ENCODE assay signal across 19 cellular contexts in the genomic region with DNA sequence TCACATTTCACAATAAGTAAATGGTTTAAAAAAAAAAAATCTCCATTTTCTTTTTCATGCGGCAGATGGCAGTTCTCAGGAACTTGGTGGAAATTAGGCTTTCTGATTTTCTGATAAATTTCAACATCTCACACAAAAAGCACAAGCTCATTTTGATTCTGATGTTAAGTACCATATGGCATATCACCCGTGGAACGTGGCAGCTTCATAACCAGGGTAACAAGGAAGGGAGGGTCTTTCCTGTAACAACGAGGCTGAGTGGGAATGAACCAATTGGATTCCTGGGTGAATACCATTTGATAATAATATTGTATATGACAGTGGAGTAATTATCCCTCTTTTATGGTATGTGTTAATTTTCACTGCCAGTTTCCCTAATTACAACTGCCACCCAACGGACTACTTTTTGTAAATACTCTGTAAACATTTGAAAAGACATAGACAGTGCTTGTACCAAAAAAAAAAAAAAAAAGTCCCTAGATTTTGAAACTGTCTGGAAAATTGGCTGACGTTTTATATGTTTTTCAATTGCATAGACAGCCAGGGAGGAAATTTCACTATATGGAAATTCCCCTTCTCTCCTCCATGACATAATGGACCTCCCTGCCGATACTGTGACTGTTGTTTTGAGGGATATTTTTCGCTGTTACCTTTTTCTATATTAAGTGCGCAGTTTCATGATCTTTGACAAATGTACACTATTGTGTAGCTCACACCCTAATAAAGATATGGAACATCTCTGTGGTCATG. TPM values are rescaled to one million over a fixed set of nuclear protein-coding genes. Genes with fewer than 3 reads are reported as not detected.
"Had no signal": no experiment of that assay in that cellular context is flagged by ENCODE, and none has a peak within 500 bp of the region (broad histone marks: within the 10 kb centered on the region; RNA-seq: fewer than 3 reads in every experiment).

No MANE protein-coding gene starts in this region.

- H3K79me2 ChIP-seq: parathyroid adenoma had no signal

- DNase-seq: activated CD4-positive, alpha-beta T cell treated with anti-CD3 and anti-CD28 coated beads, Interleukin-2, amount 10 ng/mL, durations not matched to agents 7 days and 5 days; activated CD4-positive, CD25-positive, alpha-beta regulatory T cell; activated CD8-positive, alpha-beta memory T cell treated with anti-CD3 and anti-CD28 coated beads for 24 hours; activated naive CD4-positive, alpha-beta T cell treated with anti-CD3 and anti-CD28 coated beads, Interleukin-2, amount 10 ng/mL, durations not matched to agents 7 days and 5 days; activated T-cell treated with anti-CD3 and anti-CD28 coated beads for 4 hours; central memory CD4-positive, alpha-beta T cell; left cardiac atrium; lower lobe of right lung; stimulated activated CD4-positive, alpha-beta T cell treated with anti-CD3 and anti-CD28 coated beads, Interleukin-4, amount 100 ng/mL, for 4 hours; stimulated activated naive CD8-positive, alpha-beta T cell treated with anti-CD3 and anti-CD28 coated beads, Interleukin-15, amount 100 ng/mL, for 72 hours had no signal

- H3K36me3 ChIP-seq: lower lobe of right lung, thoracic aorta had no signal

- H2AFZ ChIP-seq: parathyroid adenoma had no signal

- H3K9me3 ChIP-seq: lower lobe of right lung, thoracic aorta had no signal

- H3K9ac ChIP-seq: parathyroid adenoma had no signal

- H3K27ac ChIP-seq: coronary artery, lower lobe of right lung, parathyroid adenoma, thoracic aorta had no signal

- H3K4me3 ChIP-seq: coronary artery, lower lobe of right lung, thoracic aorta had no signal

- H3K4me1 ChIP-seq: parathyroid adenoma had no signal

RNA-seq across cellular contexts. Expression of a gene that starts 43.5 kb away (rescaled TPM):
- total RNA-seq: activated CD4-positive, alpha-beta T cell treated with anti-CD3 and anti-CD28 coated beads, Interleukin-2, amount 10 ng/mL, durations not matched to agents 7 days and 5 days; activated T-helper 2 cell treated with anti-CD3 and anti-CD28 coated beads, Interferon-gamma antibody, Interleukin-2, Interleukin-4, amounts not matched to agents 10 μg/mL and 5 μg/mL and 100 μg/mL, durations not matched to agents 14 hours and 24 hours and 36 hours; fibroblast of villous mesenchyme; left cardiac atrium; lower lobe of right lung; mesothelial cell of epicardium; myocyte; skeletal muscle tissue; thoracic aorta; ureter had no signal
